In genomic region chr15:95129589-95129988, GRCh38 we compare ENCODE assay signal across 24 cellular contexts.
A peak's percentile ranks its signal among the peaks of the same experiment; 100 is the strongest.
DNase-seq lines count a peak whose midpoint lies in the region; ATAC-seq and TF ChIP-seq lines count a peak whose summit lies in the region.
"Had no signal": no experiment of that assay in that cellular context is flagged by ENCODE, and none has a peak within 500 bp of the region (broad histone marks: within the 10 kb centered on the region; RNA-seq: fewer than 3 reads in every experiment).

No MANE protein-coding gene starts in this region.

- ATAC-seq in GM23338, result no peak
- ATAC-seq in left lung, result peak; percentile 29
- ATAC-seq in activated CD4-positive, alpha-beta T cell treated with anti-CD3 and anti-CD28 coated beads for 36 hours, result no peak
- ATAC-seq: activated CD8-positive, alpha-beta T cell treated with anti-CD3 and anti-CD28 coated beads, Interleukin-2, amount 10 ng/mL, durations not matched to agents 7 days and 5 days; gastrocnemius medialis; HCT116; Panc1 had no signal

- H3K4me3 ChIP-seq in GM23338 (no peak overlapping the region), astrocyte of the spinal cord (ENCODE audit: low read depth, low read length) (no peak overlapping the region), left lung (no peak overlapping the region), spleen (no peak overlapping the region), Karpas-422 (ENCODE audit: low read length) (no peak overlapping the region)
- H3K4me3 ChIP-seq: gastrocnemius medialis, skin epidermis, thyroid gland had no signal

- 13 to 37% (median 17%) methylated on average over 4 of the region's 4 CpGs for WGBS in spleen, 5 donors

- no peak overlapping the region for H3K9ac ChIP-seq in Karpas-422 (ENCODE audit: low read length)

- H4K20me1 ChIP-seq in GM23338 (replicated peaks; ENCODE audit: insufficient read depth), result no peaks in the 10 kb centered on the region
- H4K20me1 ChIP-seq in Karpas-422 (ENCODE audit: insufficient read depth, low read depth, low read length), result no peaks in the 10 kb centered on the region

- H3K9me3 Mint-ChIP-seq in GM23338, result no peaks in the 10 kb centered on the region
- H3K9me3 Mint-ChIP-seq in activated CD4-positive, alpha-beta T cell treated with anti-CD3 and anti-CD28 coated beads for 36 hours (ENCODE audit: low read depth), result no peaks in the 10 kb centered on the region
- H3K9me3 Mint-ChIP-seq: IgD-negative memory B cell had no signal

- no peaks in the 10 kb centered on the region for H3K9me3 ChIP-seq in left lung
- no peaks in the 10 kb centered on the region for H3K9me3 ChIP-seq in spleen
- H3K9me3 ChIP-seq in Karpas-422 (ENCODE audit: low read length), result peaks cover 25% of the 10 kb centered on the region
- H3K9me3 ChIP-seq: gastrocnemius medialis, thyroid gland had no signal

- H3K27ac Mint-ChIP-seq in GM23338, result no peak overlapping the region
- no peak overlapping the region for H3K27ac Mint-ChIP-seq in activated CD4-positive, alpha-beta T cell treated with anti-CD3 and anti-CD28 coated beads for 36 hours
- H3K27ac Mint-ChIP-seq: activated CD8-positive, alpha-beta T cell treated with anti-CD3 and anti-CD28 coated beads, Interleukin-2, amount 10 ng/mL, durations not matched to agents 7 days and 5 days; IgD-negative memory B cell had no signal

- no peak for TF ChIP-seq POLR2A in spleen (IDR thresholded peaks at IDR 0.05)

- H3K27ac ChIP-seq in GM23338 (ENCODE audit: low read depth) (no peak overlapping the region), left lung (peak overlapping the region in 1 of 2 donors; percentile 0), spleen (peak overlapping the region; percentile 24 to 82 (median 68)), Karpas-422 (ENCODE audit: low read length) (no peak overlapping the region)
- H3K27ac ChIP-seq: gastrocnemius medialis, thyroid gland, WERI-Rb-1 had no signal

- no peaks in the 10 kb centered on the region for H3F3A ChIP-seq in GM23338 (replicated peaks; ENCODE audit: low read depth)

- H3K4me2 ChIP-seq in GM23338 (peak overlapping the region; percentile 60; the same call in 1 of the 2 replicates), Karpas-422 (ENCODE audit: low read depth, low read length, poor library complexity, severe bottlenecking) (no peak overlapping the region)

- peaks cover 1% of the 10 kb centered on the region for H3K27me3 Mint-ChIP-seq in GM23338 (ENCODE audit: insufficient read depth, low read depth, poor library complexity)
- H3K27me3 Mint-ChIP-seq in activated CD4-positive, alpha-beta T cell treated with anti-CD3 and anti-CD28 coated beads for 36 hours, result peaks cover 5% of the 10 kb centered on the region
- H3K27me3 Mint-ChIP-seq: IgD-negative memory B cell had no signal

- no peak for TF ChIP-seq CTCF in GM23338 (conservative IDR thresholded peaks at IDR 0.05; ENCODE audit: low read depth in 2 of 2)
- no peak for TF ChIP-seq CTCF in astrocyte of the spinal cord (IDR thresholded peaks at IDR 0.05; ENCODE audit: low read depth, low read length)
- no peak for TF ChIP-seq CTCF in left lung (IDR thresholded peaks at IDR 0.05)
- no peak for TF ChIP-seq CTCF in spleen (IDR thresholded peaks at IDR 0.05 in 8 of 11, conservative IDR thresholded peaks at IDR 0.05 in 3 of 11)

- H3K36me3 Mint-ChIP-seq in GM23338 (ENCODE audit: low read depth), result no peaks in the 10 kb centered on the region
- H3K36me3 Mint-ChIP-seq in activated CD4-positive, alpha-beta T cell treated with anti-CD3 and anti-CD28 coated beads for 36 hours (ENCODE audit: low read depth), result no peaks in the 10 kb centered on the region

- no peaks in the 10 kb centered on the region for H3K79me2 ChIP-seq in GM23338 (replicated peaks; ENCODE audit: insufficient read depth)
- no peaks in the 10 kb centered on the region for H3K79me2 ChIP-seq in Karpas-422 (ENCODE audit: low read length)

- H3K4me1 ChIP-seq in GM23338 (ENCODE audit: insufficient read depth) (peaks cover 9% of the 10 kb centered on the region), left lung (peaks cover 3 to 4% of the 10 kb centered on the region in 2 donors), spleen (peaks cover 11 to 52% (median 28%) of the 10 kb centered on the region in 6 donors), Karpas-422 (ENCODE audit: low read length) (no peaks in the 10 kb centered on the region)
- H3K4me1 ChIP-seq: thyroid gland had no signal

- CTCF ChIA-PET in activated CD4-positive, alpha-beta T cell treated with anti-CD3 and anti-CD28 coated beads for 36 hours (lab: Charles Lee), result no interaction called here

- H3K9me2 ChIP-seq in GM23338 (ENCODE audit: insufficient read depth), result no peaks in the 10 kb centered on the region
- H3K9me2 ChIP-seq in Karpas-422 (replicated peaks; ENCODE audit: insufficient read depth, low read length), result no peaks in the 10 kb centered on the region

- H3K4me3 Mint-ChIP-seq in GM23338, result no peak overlapping the region
- no peak overlapping the region for H3K4me3 Mint-ChIP-seq in activated CD4-positive, alpha-beta T cell treated with anti-CD3 and anti-CD28 coated beads for 36 hours
- H3K4me3 Mint-ChIP-seq: activated CD8-positive, alpha-beta T cell treated with anti-CD3 and anti-CD28 coated beads, Interleukin-2, amount 10 ng/mL, durations not matched to agents 7 days and 5 days; IgD-negative memory B cell had no signal

- H3K4me1 Mint-ChIP-seq in GM23338, result peaks cover 14% of the 10 kb centered on the region
- no peaks in the 10 kb centered on the region for H3K4me1 Mint-ChIP-seq in activated CD4-positive, alpha-beta T cell treated with anti-CD3 and anti-CD28 coated beads for 36 hours
- H3K4me1 Mint-ChIP-seq: IgD-negative memory B cell had no signal

- POLR2A ChIA-PET in activated CD4-positive, alpha-beta T cell treated with anti-CD3 and anti-CD28 coated beads for 36 hours (lab: Charles Lee), result no interaction called here

- H3K27me3 ChIP-seq in GM23338 (ENCODE audit: insufficient read depth) (no peaks in the 10 kb centered on the region), left lung (no peaks in the 10 kb centered on the region), spleen (replicated peaks in 1 of 7) (no peaks in the 10 kb centered on the region), Karpas-422 (ENCODE audit: low read length) (no peaks in the 10 kb centered on the region)
- H3K27me3 ChIP-seq: gastrocnemius medialis, thyroid gland had no signal

- in situ Hi-C loops in astrocyte of the spinal cord (cut with HindIII; ENCODE audit: low sequenced_read_pairs), result no loop called here

- H3K36me3 ChIP-seq in GM23338 (ENCODE audit: insufficient read depth) (no peaks in the 10 kb centered on the region), left lung (no peaks in the 10 kb centered on the region), spleen (no peaks in the 10 kb centered on the region), Karpas-422 (ENCODE audit: insufficient read depth, low read length) (no peaks in the 10 kb centered on the region)
- H3K36me3 ChIP-seq: gastrocnemius medialis, thyroid gland, WERI-Rb-1 had no signal

- intact Hi-C loops in left lung (cut with DNase I), result no loop called here
- intact Hi-C loops in spleen (cut with DNase I; ENCODE audit: low total_unique reads), result loop anchor here (10.0 kb wide), 1 partner anchor 105 kb away; no protein-coding TSS in a partner anchor
- intact Hi-C loops in activated CD4-positive, alpha-beta T cell treated with anti-CD3 and anti-CD28 coated beads for 36 hours (cut with DNase I, micrococcal nuclease), result no loop called here

- DNase-seq in GM23338 (ENCODE audit: low spot score), result no peak
- DNase-seq in astrocyte of the spinal cord (ENCODE audit: low read depth, low spot score), result peak; percentile 27
- DNase-seq in left lung, result no peak
- no peak for DNase-seq in spleen
- DNase-seq in NCI-H69 (lab: John Stamatoyannopoulos, UW), result no peak
- DNase-seq in NCI-H1092 (lab: John Stamatoyannopoulos, UW), result no peak
- DNase-seq in activated CD4-positive, alpha-beta T cell treated with anti-CD3 and anti-CD28 coated beads for 36 hours, result no peak
- no peak for DNase-seq in Karpas-422
- DNase-seq: activated CD8-positive, alpha-beta T cell treated with anti-CD3 and anti-CD28 coated beads, Interleukin-2, amount 10 ng/mL, durations not matched to agents 7 days and 5 days; amniotic stem cell; C1 segment of cervical spinal cord; DMS 273 treated with DMSO at 0.1 percent for 48 hours; gastrocnemius medialis; midbrain; NCI-H1048; NCI-H2107; NCI-H774; occipital lobe; thyroid gland; WERI-Rb-1 had no signal

- H2AFZ ChIP-seq in GM23338 (no peak overlapping the region), Karpas-422 (ENCODE audit: low read length) (no peak overlapping the region)

TF ChIP-seq in GM23338, 12 proteins besides CTCF, POLR2A, EP300 and RAD21 (continues in another document):
- no peak for TF ChIP-seq EZH2phosphoT487 (IDR thresholded peaks at IDR 0.05; ENCODE audit: unreplicated experiment)

Comparison
In these comparisons a context has a peak if more than half of its experiments do, and no peak if none do; other contexts are left out.
1. H3K27ac ChIP-seq: peak in spleen (8 of 8); none in GM23338 (single experiment) and Karpas-422 (single experiment).